In genomic region chr10:100167521-100168312, GRCh38 we compare ENCODE assay signal across 12 cellular contexts. TPM values are rescaled to one million over a fixed set of nuclear protein-coding genes. Genes with fewer than 3 reads are reported as not detected.
DNase-seq lines count a peak whose midpoint lies in the region; ATAC-seq and TF ChIP-seq lines count a peak whose summit lies in the region.
"Had no signal": no experiment of that assay in that cellular context is flagged by ENCODE, and none has a peak within 500 bp of the region (broad histone marks: within the 10 kb centered on the region; RNA-seq: fewer than 3 reads in every experiment).

No MANE protein-coding gene starts in this region.

- H3K27me3 Mint-ChIP-seq in CD4-positive, alpha-beta T cell: no peaks in the 10 kb centered on the region
- H3K27me3 Mint-ChIP-seq in dendritic cell treated with granulocyte-macrophage colony-stimulating factor and Interleukin-4, amounts not matched to agents 40 ng/mL and 50 ng/mL, for 4 days: no peaks in the 10 kb centered on the region

- DNase-seq in CD4-positive, alpha-beta T cell: no peak
- peak; percentile 4 for DNase-seq in NCI-H2081 treated with DMSO at 0.1 percent for 48 hours (lab: John Stamatoyannopoulos, UW)
- DNase-seq in NCI-H2171 treated with DMSO at 0.1 percent for 48 hours (lab: John Stamatoyannopoulos, UW): no peak
- DNase-seq in stimulated activated CD4-positive, alpha-beta T cell treated with anti-CD3 and anti-CD28 coated beads, Interleukin-4, amount 100 ng/mL, for 24 hours: no peak
- DNase-seq in tibial artery: no peak
- DNase-seq: activated CD8-positive, alpha-beta memory T cell treated with anti-CD3 and anti-CD28 coated beads for 24 hours; Calu3; caudate nucleus had no signal

- peak overlapping the region; percentile 71 for H3K4me3 Mint-ChIP-seq in CD4-positive, alpha-beta T cell
- H3K4me3 Mint-ChIP-seq in dendritic cell treated with granulocyte-macrophage colony-stimulating factor and Interleukin-4, amounts not matched to agents 40 ng/mL and 50 ng/mL, for 4 days: no peak overlapping the region

- H3K4me3 ChIP-seq in neutrophil (ENCODE audit: low read depth in 1 of 2, low read length in 1 of 2) (peak overlapping the region in 1 of 2 experiments; percentile 8), tibial artery (no peak overlapping the region)
- H3K4me3 ChIP-seq: SK-N-MC had no signal

- ATAC-seq in CD4-positive, alpha-beta T cell (ENCODE audit: poor library complexity): no peak
- ATAC-seq in HG02981 (IDR thresholded peaks at IDR 0.05; ENCODE audit: unreplicated experiment): no peak

- intact Hi-C loops in CD4-positive, alpha-beta T cell (cut with DNase I, micrococcal nuclease): no loop called here
- intact Hi-C loops in dendritic cell treated with granulocyte-macrophage colony-stimulating factor and Interleukin-4, amounts not matched to agents 40 ng/mL and 50 ng/mL, for 4 days (cut with micrococcal nuclease): no loop called here
- intact Hi-C loops in tibial artery (cut with DNase I; ENCODE audit: low total_unique reads): no loop called here

- peak overlapping the region; percentile 73 for H3K27ac Mint-ChIP-seq in CD4-positive, alpha-beta T cell
- peak overlapping the region; percentile 17 for H3K27ac Mint-ChIP-seq in dendritic cell treated with granulocyte-macrophage colony-stimulating factor and Interleukin-4, amounts not matched to agents 40 ng/mL and 50 ng/mL, for 4 days

- H3K4me1 ChIP-seq in neutrophil (ENCODE audit: control insufficient read depth in 1 of 2, insufficient read depth in 1 of 2, low read depth in 1 of 2, low read length in 1 of 2) (peaks cover 0 to 9% of the 10 kb centered on the region in 2 experiments), tibial artery (no peaks in the 10 kb centered on the region)

- TF ChIP-seq CTCF in CD4-positive, alpha-beta T cell (IDR thresholded peaks at IDR 0.05): no peak
- no peak for TF ChIP-seq CTCF in neutrophil (IDR thresholded peaks at IDR 0.05)
- no peak for TF ChIP-seq CTCF in tibial artery (IDR thresholded peaks at IDR 0.05)

- H3K27ac ChIP-seq in CD4-positive, alpha-beta T cell (ENCODE audit: low read depth, low read length): peak overlapping the region; percentile 4
- H3K27ac ChIP-seq in neutrophil (peak overlapping the region; percentile 74), tibial artery (no peak overlapping the region)
- H3K27ac ChIP-seq: SK-N-MC had no signal

- H3K36me3 ChIP-seq in neutrophil: peaks cover 9% of the 10 kb centered on the region
- peaks cover 10 to 38% (median 18%) of the 10 kb centered on the region in 3 donors for H3K36me3 ChIP-seq in tibial artery

- POLR2A ChIA-PET in CD4-positive, alpha-beta T cell (lab: Charles Lee): interaction anchor here (0.6 kb wide), 1 partner anchor 11 kb away, joined by 3 read pairs; no protein-coding TSS in a partner anchor

- no peaks in the 10 kb centered on the region for H3K9me3 ChIP-seq in CD4-positive, alpha-beta T cell (ENCODE audit: control insufficient read depth, low read length)
- H3K9me3 ChIP-seq in neutrophil: no peaks in the 10 kb centered on the region
- no peaks in the 10 kb centered on the region for H3K9me3 ChIP-seq in tibial artery

- H3K36me3 Mint-ChIP-seq in CD4-positive, alpha-beta T cell (ENCODE audit: low read depth): peaks cover 62% of the 10 kb centered on the region
- H3K36me3 Mint-ChIP-seq in dendritic cell treated with granulocyte-macrophage colony-stimulating factor and Interleukin-4, amounts not matched to agents 40 ng/mL and 50 ng/mL, for 4 days (ENCODE audit: low read depth): peaks cover 58% of the 10 kb centered on the region

- H3K27me3 ChIP-seq in CD4-positive, alpha-beta T cell (ENCODE audit: control insufficient read depth, insufficient read depth, low read length): no peaks in the 10 kb centered on the region
- H3K27me3 ChIP-seq in neutrophil: no peaks in the 10 kb centered on the region
- no peaks in the 10 kb centered on the region for H3K27me3 ChIP-seq in tibial artery

- no peaks in the 10 kb centered on the region for H3K9me3 Mint-ChIP-seq in CD4-positive, alpha-beta T cell
- no peaks in the 10 kb centered on the region for H3K9me3 Mint-ChIP-seq in dendritic cell treated with granulocyte-macrophage colony-stimulating factor and Interleukin-4, amounts not matched to agents 40 ng/mL and 50 ng/mL, for 4 days

- CTCF ChIA-PET in CD4-positive, alpha-beta T cell (lab: Charles Lee): no interaction called here

- H3K4me1 Mint-ChIP-seq in CD4-positive, alpha-beta T cell (ENCODE audit: low read depth): peaks cover 24% of the 10 kb centered on the region
- H3K4me1 Mint-ChIP-seq in dendritic cell treated with granulocyte-macrophage colony-stimulating factor and Interleukin-4, amounts not matched to agents 40 ng/mL and 50 ng/mL, for 4 days (ENCODE audit: low read depth): peaks cover 16% of the 10 kb centered on the region

RNA-seq across cellular contexts. Expression of gene ERLIN1, which starts 18.1 kb away (rescaled TPM):
- total RNA-seq in CD4-positive, alpha-beta T cell: 1 to 10 TPM; 1.5 to 2.9 TPM

Comparison
In these comparisons a context has a peak if more than half of its experiments do, and no peak if none do; other contexts are left out.
1. H3K27ac ChIP-seq: peak in CD4-positive, alpha-beta T cell (single experiment) and neutrophil (single experiment); none in tibial artery (0 of 2).